ENCODE assay signal across 30 cellular contexts in genomic region chr3:122332551-122332950, GRCh38. TPM values are rescaled to one million over a fixed set of nuclear protein-coding genes. Genes with fewer than 3 reads are reported as not detected.
"Had no signal": no experiment of that assay in that cellular context is flagged by ENCODE, and none has a peak within 500 bp of the region (broad histone marks: within the 10 kb centered on the region; RNA-seq: fewer than 3 reads in every experiment).

No MANE protein-coding gene starts in this region.

- H3K4me1 ChIP-seq: stomach, suprapubic skin, testis, thyroid gland, tibial artery, tibial nerve, transverse colon, upper lobe of left lung, upper lobe of right lung, uterus, vagina had no signal

- H3K4me3 ChIP-seq: stomach, suprapubic skin, testis, thoracic aorta, thyroid gland, tibial artery, tibial nerve, transverse colon, upper lobe of left lung, upper lobe of right lung, uterus, vagina had no signal

- H3K27ac Mint-ChIP-seq: stimulated activated memory B cell treated with anti-CD40 and anti-IgM and Interleukin-4, amounts not matched to agents 10 μg/mL and 1 μg/mL and 100 μg/mL, for 72 hours; stimulated activated naive B cell treated with anti-CD40 and anti-IgM and Interleukin-4, amounts not matched to agents 10 μg/mL and 1 μg/mL and 100 μg/mL, for 72 hours; stimulated activated naive CD8-positive, alpha-beta T cell treated with anti-CD3 and anti-CD28 coated beads, Interleukin-15, Interleukin-2, amounts not matched to agents 100 ng/mL and 50 ng/mL, for 24 hours; type B pancreatic cell had no signal

- H3K9me3 Mint-ChIP-seq: stimulated activated effector memory CD8-positive, alpha-beta T cell treated with anti-CD3 and anti-CD28 coated beads, Interleukin-12 subunit alpha, Interleukin-12 subunit beta, amount 100 ng/mL, for 72 hours; stimulated activated memory B cell treated with anti-CD40 and anti-IgM and Interleukin-4, amounts not matched to agents 10 μg/mL and 1 μg/mL and 100 μg/mL, for 72 hours; stimulated activated naive B cell treated with anti-CD40 and anti-IgM and Interleukin-4, amounts not matched to agents 10 μg/mL and 1 μg/mL and 100 μg/mL, for 72 hours; stimulated activated naive CD8-positive, alpha-beta T cell treated with anti-CD3 and anti-CD28 coated beads, Interleukin-15, amount 100 ng/mL, for 72 hours; stimulated activated naive CD8-positive, alpha-beta T cell treated with anti-CD3 and anti-CD28 coated beads, Interleukin-15, Interleukin-2, amounts not matched to agents 100 ng/mL and 50 ng/mL, for 24 hours; type B pancreatic cell had no signal

- H3K27me3 ChIP-seq: suprapubic skin, testis, thyroid gland, tibial artery, tibial nerve, transverse colon, upper lobe of left lung, upper lobe of right lung, uterus, vagina had no signal

- FAIRE-seq: urothelium cell line had no signal

- H3K4me3 Mint-ChIP-seq: stimulated activated effector memory CD8-positive, alpha-beta T cell treated with anti-CD3 and anti-CD28 coated beads, Interleukin-12 subunit alpha, Interleukin-12 subunit beta, amount 100 ng/mL, for 72 hours; stimulated activated memory B cell treated with anti-CD40 and anti-IgM and Interleukin-4, amounts not matched to agents 10 μg/mL and 1 μg/mL and 100 μg/mL, for 72 hours; stimulated activated naive B cell treated with anti-CD40 and anti-IgM and Interleukin-4, amounts not matched to agents 10 μg/mL and 1 μg/mL and 100 μg/mL, for 72 hours; stimulated activated naive CD8-positive, alpha-beta T cell treated with anti-CD3 and anti-CD28 coated beads, Interleukin-15, amount 100 ng/mL, for 72 hours; stimulated activated naive CD8-positive, alpha-beta T cell treated with anti-CD3 and anti-CD28 coated beads, Interleukin-15, Interleukin-2, amounts not matched to agents 100 ng/mL and 50 ng/mL, for 24 hours; type B pancreatic cell had no signal

- H3K9me3 ChIP-seq: stomach, suprapubic skin, testis, thoracic aorta, thyroid gland, tibial artery, tibial nerve, transverse colon, upper lobe of left lung, upper lobe of right lung, uterus, vagina had no signal

- H3K36me3 Mint-ChIP-seq: stimulated activated effector memory CD8-positive, alpha-beta T cell treated with anti-CD3 and anti-CD28 coated beads, Interleukin-12 subunit alpha, Interleukin-12 subunit beta, amount 100 ng/mL, for 72 hours; stimulated activated memory B cell treated with anti-CD40 and anti-IgM and Interleukin-4, amounts not matched to agents 10 μg/mL and 1 μg/mL and 100 μg/mL, for 72 hours; stimulated activated naive B cell treated with anti-CD40 and anti-IgM and Interleukin-4, amounts not matched to agents 10 μg/mL and 1 μg/mL and 100 μg/mL, for 72 hours; type B pancreatic cell had no signal

- H3K27ac ChIP-seq: stomach, suprapubic skin, testis, thoracic aorta, thyroid gland, tibial artery, tibial nerve, transverse colon, upper lobe of left lung, upper lobe of right lung, uterus, vagina had no signal

- DNase-seq: stimulated activated CD4-positive, alpha-beta T cell treated with anti-CD3 and anti-CD28 coated beads, Interleukin-2, amount 100 ng/mL, for 48 hours; stimulated activated CD4-positive, alpha-beta T cell treated with anti-CD3 and anti-CD28 coated beads, Interleukin-4, amount 100 ng/mL, for 1 hour; stimulated activated CD4-positive, alpha-beta T cell treated with anti-CD3 and anti-CD28 coated beads, Interleukin-4, amount 100 ng/mL, for 24 hours; stimulated activated CD4-positive, alpha-beta T cell treated with anti-CD3 and anti-CD28 coated beads, Interleukin-4, amount 100 ng/mL, for 4 hours; stimulated activated CD8-positive, alpha-beta memory T cell treated with anti-CD3 and anti-CD28 coated beads, Interleukin-4, amount 100 ng/mL, for 48 hours; stimulated activated naive B cell treated with anti-CD40 and anti-IgM and Interleukin-4, amounts not matched to agents 10 μg/mL and 1 μg/mL and 100 μg/mL, for 72 hours; stimulated activated naive CD4-positive, alpha-beta T cell; stimulated activated naive CD4-positive, alpha-beta T cell treated with Interleukin-2 at 50 U/mL for 16 hours; stimulated activated naive CD8-positive, alpha-beta T cell treated with anti-CD3 and anti-CD28 coated beads, Interleukin-15, amount 100 ng/mL, for 72 hours; stimulated activated naive CD8-positive, alpha-beta T cell treated with anti-CD3 and anti-CD28 coated beads, Interleukin-15, Interleukin-2, amounts not matched to agents 100 U/mL and 50 U/mL, for 24 hours; stomach; substantia nigra; testis; thyroid gland; tibial artery; transverse colon; trophoblast cell; upper lobe of left lung; upper lobe of right lung; uterus had no signal

- H3K4me1 Mint-ChIP-seq: stimulated activated effector memory CD8-positive, alpha-beta T cell treated with anti-CD3 and anti-CD28 coated beads, Interleukin-12 subunit alpha, Interleukin-12 subunit beta, amount 100 ng/mL, for 72 hours; stimulated activated naive CD8-positive, alpha-beta T cell treated with anti-CD3 and anti-CD28 coated beads, Interleukin-15, amount 100 ng/mL, for 72 hours had no signal

- H3K36me3 ChIP-seq: stomach, suprapubic skin, thoracic aorta, thyroid gland, tibial artery, tibial nerve, transverse colon, upper lobe of right lung, uterus, vagina had no signal

RNA-seq across cellular contexts. Expression of gene CSTA, which starts 7.5 kb away (rescaled TPM):
- total RNA-seq: temporal lobe had no signal
